11 cellular contexts compared by ENCODE assay signal in the genomic region with DNA sequence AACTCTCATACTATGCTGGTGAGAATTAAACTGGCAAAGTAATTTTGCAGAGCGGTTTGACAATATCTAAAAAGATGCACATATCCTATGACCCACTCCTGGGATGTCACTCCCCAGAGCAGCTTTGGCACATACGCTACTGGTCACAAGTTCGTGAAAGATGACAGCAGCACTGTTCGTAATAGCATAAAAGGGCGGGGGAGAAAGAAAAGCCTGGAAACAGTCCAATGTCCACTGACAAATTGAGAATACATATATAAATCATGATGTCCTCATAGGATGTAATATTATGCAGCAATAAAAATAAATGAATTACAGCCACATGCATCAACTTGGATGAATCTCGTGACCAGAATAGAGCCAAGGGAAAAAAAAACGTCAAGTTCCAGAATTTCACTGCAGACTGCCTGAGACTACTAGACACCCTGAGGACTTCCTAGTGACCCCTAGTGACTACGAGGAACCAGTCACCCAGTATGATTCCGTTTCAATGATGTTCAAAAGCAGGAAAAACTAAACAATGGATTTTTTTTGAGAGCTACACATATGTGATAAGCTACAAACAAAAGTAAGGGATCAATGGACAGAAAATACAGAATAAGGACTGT. TPM values are rescaled to one million over a fixed set of nuclear protein-coding genes. Genes with fewer than 3 reads are reported as not detected.
DNase-seq lines count a peak whose midpoint lies in the region; ATAC-seq lines count a peak whose summit lies in the region.
"Had no signal": no experiment of that assay in that cellular context is flagged by ENCODE, and none has a peak within 500 bp of the region (broad histone marks: within the 10 kb centered on the region; RNA-seq: fewer than 3 reads in every experiment).

No MANE protein-coding gene starts in this region.

- in situ Hi-C loops in G401 (cut with HindIII; ENCODE audit: low sequenced_read_pairs), result no loop called here

- no peak for ATAC-seq in HG03108 (IDR thresholded peaks at IDR 0.05; ENCODE audit: unreplicated experiment)
- no peak for ATAC-seq in GM18868 (IDR thresholded peaks at IDR 0.05; ENCODE audit: unreplicated experiment)

- DNase-seq in AG08395 (ENCODE audit: low spot score), result peak; percentile 29
- peak; percentile 38 for DNase-seq in G401 (ENCODE audit: low spot score)
- DNase-seq in RPMI7951 (ENCODE audit: low read depth), result peak; percentile 6
- DNase-seq in hepatic stellate cell (ENCODE audit: low spot score), result peak; percentile 37
- DNase-seq in NCI-H446 treated with DMSO at 0.1 percent for 48 hours (lab: John Stamatoyannopoulos, UW), result no peak
- no peak for DNase-seq in dermis blood vessel endothelial cell
- DNase-seq: CD8-positive, alpha-beta memory T cell; cortex of kidney; mesendoderm had no signal

RNA-seq across cellular contexts. Expression of gene PCSK1N, which starts 1.8 kb away (rescaled TPM):
- total RNA-seq in G401 (2014; rRNA removed; shearing (Covaris generic)), result 3.5 TPM in 1 of 2 replicates, not detected in the other
- total RNA-seq in RPMI7951 (2014; rRNA removed; shearing (Covaris generic)), result 0.36 and 0.59 TPM in 2 replicates
- total RNA-seq in dermis blood vessel endothelial cell, result 0.17 and 0.42 TPM in 2 replicates

RNA-seq across cellular contexts. Expression of gene ERAS, which starts 7.3 kb away (rescaled TPM):
- total RNA-seq in G401 (2014; rRNA removed; shearing (Covaris generic)), result 9.6 TPM in 1 of 2 replicates, not detected in the other
- not detected in 2 replicates for total RNA-seq in RPMI7951 (2014; rRNA removed; shearing (Covaris generic))
- total RNA-seq in dermis blood vessel endothelial cell, result not detected in 2 replicates

RNA-seq across cellular contexts. Expression of gene HDAC6, which starts 31.8 kb away (rescaled TPM):
- 67.8 and 118 TPM in 2 replicates for total RNA-seq in G401 (2014; rRNA removed; shearing (Covaris generic))
- total RNA-seq in RPMI7951 (2014; rRNA removed; shearing (Covaris generic)), result 39.7 and 46.2 TPM in 2 replicates
- total RNA-seq in dermis blood vessel endothelial cell, result 37.3 and 42.8 TPM in 2 replicates

RNA-seq across cellular contexts. Expression of gene GATA1, which starts 47.2 kb away (rescaled TPM):
- not detected in 2 replicates for total RNA-seq in G401 (2014; rRNA removed; shearing (Covaris generic))
- not detected in 2 replicates for total RNA-seq in RPMI7951 (2014; rRNA removed; shearing (Covaris generic))
- total RNA-seq in dermis blood vessel endothelial cell, result not detected in 2 replicates
- total RNA-seq: CD8-positive, alpha-beta memory T cell had no signal

Comparison
In these comparisons a context has a peak if more than half of its experiments do, and no peak if none do; other contexts are left out.
1. DNase-seq: peak in AG08395 (single experiment), G401 (single experiment), RPMI7951 (single experiment) and hepatic stellate cell (single experiment); none in NCI-H446 treated with DMSO at 0.1 percent for 48 hours (single experiment) and dermis blood vessel endothelial cell (single experiment).